In the genomic region with DNA sequence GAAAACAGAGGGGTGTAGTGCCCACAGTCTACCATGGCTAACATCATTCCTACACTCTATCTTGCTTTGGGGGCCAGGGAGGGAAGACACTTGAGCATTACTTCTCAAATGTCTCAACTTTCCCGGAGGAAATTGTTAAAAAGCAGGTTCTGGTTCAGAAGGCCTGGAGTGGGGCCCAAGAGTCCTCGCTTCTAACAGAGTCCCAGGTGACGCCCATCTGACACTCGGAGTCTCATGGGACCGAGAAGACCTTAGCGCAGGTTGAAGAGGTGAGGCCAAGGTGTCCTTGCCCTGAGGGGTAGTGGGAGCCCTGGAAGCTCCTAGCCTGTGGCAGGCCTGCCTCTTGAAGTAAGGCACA, we compare ENCODE assay signal across 15 cellular contexts. TPM values are rescaled to one million over a fixed set of nuclear protein-coding genes. Genes with fewer than 3 reads are reported as not detected.
DNase-seq lines count a peak whose midpoint lies in the region; ATAC-seq and TF ChIP-seq lines count a peak whose summit lies in the region.
"Had no signal": no experiment of that assay in that cellular context is flagged by ENCODE, and none has a peak within 500 bp of the region (broad histone marks: within the 10 kb centered on the region; RNA-seq: fewer than 3 reads in every experiment).

No MANE protein-coding gene starts in this region.

- H3K9me3 ChIP-seq in mucosa of rectum (ENCODE audit: control insufficient read depth in 2 of 2, low read length in 2 of 2), result no peaks in the 10 kb centered on the region
- no peaks in the 10 kb centered on the region for H3K9me3 ChIP-seq in uterus
- H3K9me3 ChIP-seq: adrenal gland, prostate gland had no signal

- H3K4me3 ChIP-seq in mucosa of rectum (ENCODE audit: low read length in 2 of 2), result no peak overlapping the region
- H3K4me3 ChIP-seq in uterus, result no peak overlapping the region
- H3K4me3 ChIP-seq: adrenal gland, prostate gland had no signal

- H3K27ac ChIP-seq in mucosa of rectum (ENCODE audit: low read depth in 2 of 2, low read length in 2 of 2) (peak overlapping the region; percentile 79 to 83), uterus (peak overlapping the region; percentile 15 to 60)

- no peak for TF ChIP-seq POLR2A in uterus (IDR thresholded peaks at IDR 0.05)

- peaks cover 47% of the 10 kb centered on the region for H3K4me1 Mint-ChIP-seq in stimulated activated naive CD8-positive, alpha-beta T cell treated with anti-CD3 and anti-CD28 coated beads, Interleukin-15, Interleukin-2, amounts not matched to agents 100 ng/mL and 50 ng/mL, for 24 hours (ENCODE audit: low read depth)
- H3K4me1 Mint-ChIP-seq in activated naive CD8-positive, alpha-beta T cell treated with anti-CD3 and anti-CD28 coated beads, Interleukin-2, amount 10 ng/mL, durations not matched to agents 7 days and 5 days, result peaks cover 23% of the 10 kb centered on the region

- H3K9ac ChIP-seq in mucosa of rectum (ENCODE audit: low read depth in 1 of 2, low read length in 2 of 2), result peak overlapping the region in 1 of 2 donors; percentile 63

- no peak overlapping the region for H3K4me3 Mint-ChIP-seq in stimulated activated naive CD8-positive, alpha-beta T cell treated with anti-CD3 and anti-CD28 coated beads, Interleukin-15, Interleukin-2, amounts not matched to agents 100 ng/mL and 50 ng/mL, for 24 hours
- no peak overlapping the region for H3K4me3 Mint-ChIP-seq in activated naive CD8-positive, alpha-beta T cell treated with anti-CD3 and anti-CD28 coated beads, Interleukin-2, amount 10 ng/mL, durations not matched to agents 7 days and 5 days
- H3K4me3 Mint-ChIP-seq: effector memory CD8-positive, alpha-beta T cell had no signal

- no peak for TF ChIP-seq CTCF in uterus (IDR thresholded peaks at IDR 0.05)

- H3K36me3 Mint-ChIP-seq in stimulated activated naive CD8-positive, alpha-beta T cell treated with anti-CD3 and anti-CD28 coated beads, Interleukin-15, Interleukin-2, amounts not matched to agents 100 ng/mL and 50 ng/mL, for 24 hours (ENCODE audit: low read depth), result peaks cover under 1% of the 10 kb centered on the region
- peaks cover 2% of the 10 kb centered on the region for H3K36me3 Mint-ChIP-seq in activated naive CD8-positive, alpha-beta T cell treated with anti-CD3 and anti-CD28 coated beads, Interleukin-2, amount 10 ng/mL, durations not matched to agents 7 days and 5 days

- H3K36me3 ChIP-seq in mucosa of rectum (ENCODE audit: control insufficient read depth in 2 of 2, insufficient read depth in 2 of 2, low read length in 2 of 2), result no peaks in the 10 kb centered on the region
- no peaks in the 10 kb centered on the region for H3K36me3 ChIP-seq in uterus
- H3K36me3 ChIP-seq: adrenal gland, prostate gland had no signal

- DNase-seq in stimulated activated naive CD8-positive, alpha-beta T cell treated with anti-CD3 and anti-CD28 coated beads, Interleukin-15, Interleukin-2, amounts not matched to agents 100 U/mL and 50 U/mL, for 24 hours, result no peak
- no peak for DNase-seq in activated naive CD8-positive, alpha-beta T cell treated with anti-CD3 and anti-CD28 coated beads, Interleukin-2, amount 10 ng/mL, durations not matched to agents 7 days and 5 days
- DNase-seq in uterus (no peak), MV-4-11 (lab: John Stamatoyannopoulos, UW) (no peak), NCI-H2196 (lab: John Stamatoyannopoulos, UW; ENCODE audit: unreplicated experiment) (no peak), NCI-H1436 treated with DMSO at 0.1 percent for 48 hours (lab: John Stamatoyannopoulos, UW) (no peak)
- DNase-seq: adrenal gland; caudate nucleus; effector memory CD8-positive, alpha-beta T cell; NCI-H446 treated with DMSO at 0.1 percent for 48 hours; SIG-M5 had no signal

- H3K27me3 Mint-ChIP-seq in stimulated activated naive CD8-positive, alpha-beta T cell treated with anti-CD3 and anti-CD28 coated beads, Interleukin-15, Interleukin-2, amounts not matched to agents 100 ng/mL and 50 ng/mL, for 24 hours, result no peaks in the 10 kb centered on the region
- no peaks in the 10 kb centered on the region for H3K27me3 Mint-ChIP-seq in activated naive CD8-positive, alpha-beta T cell treated with anti-CD3 and anti-CD28 coated beads, Interleukin-2, amount 10 ng/mL, durations not matched to agents 7 days and 5 days
- H3K27me3 Mint-ChIP-seq: effector memory CD8-positive, alpha-beta T cell had no signal

- H3K4me1 ChIP-seq in mucosa of rectum (ENCODE audit: control insufficient read depth in 2 of 2, insufficient read depth in 2 of 2, low read length in 2 of 2) (peaks cover 31 to 34% of the 10 kb centered on the region in 2 donors), uterus (peaks cover 0 to 3% of the 10 kb centered on the region in 2 donors)
- H3K4me1 ChIP-seq: adrenal gland had no signal

- POLR2A ChIA-PET in activated naive CD8-positive, alpha-beta T cell treated with anti-CD3 and anti-CD28 coated beads, Interleukin-2, amount 10 ng/mL, durations not matched to agents 7 days and 5 days (lab: Charles Lee), result interaction anchor here (2.5 to 4.3 kb wide), 3 partner anchors 9 to 34 kb away, joined by 7 to 33 read pairs (median 24); no protein-coding TSS in a partner anchor

- ATAC-seq in stimulated activated naive CD8-positive, alpha-beta T cell treated with anti-CD3 and anti-CD28 coated beads, Interleukin-15, Interleukin-2, amounts not matched to agents 100 U/mL and 50 U/mL, for 24 hours, result no peak
- ATAC-seq in activated naive CD8-positive, alpha-beta T cell treated with anti-CD3 and anti-CD28 coated beads, Interleukin-2, amount 10 ng/mL, durations not matched to agents 7 days and 5 days (ENCODE audit: low read depth), result no peak
- ATAC-seq: activated CD4-positive, CD25-positive, alpha-beta regulatory T cell treated with anti-CD3 and anti-CD28 coated beads, Interleukin-2, amount 50 U/mL, for 24 hours; effector memory CD8-positive, alpha-beta T cell had no signal

- H3K27ac Mint-ChIP-seq in stimulated activated naive CD8-positive, alpha-beta T cell treated with anti-CD3 and anti-CD28 coated beads, Interleukin-15, Interleukin-2, amounts not matched to agents 100 ng/mL and 50 ng/mL, for 24 hours, result peak overlapping the region; percentile 65
- H3K27ac Mint-ChIP-seq in activated naive CD8-positive, alpha-beta T cell treated with anti-CD3 and anti-CD28 coated beads, Interleukin-2, amount 10 ng/mL, durations not matched to agents 7 days and 5 days, result peak overlapping the region; percentile 7

- H3K27me3 ChIP-seq in mucosa of rectum (ENCODE audit: control insufficient read depth in 2 of 2, insufficient read depth in 2 of 2, low read length in 2 of 2) (no peaks in the 10 kb centered on the region), uterus (no peaks in the 10 kb centered on the region)
- H3K27me3 ChIP-seq: adrenal gland had no signal

- intact Hi-C loops in uterus (cut with DNase I; ENCODE audit: low total_unique reads), result no loop called here

- no peaks in the 10 kb centered on the region for H3K9me3 Mint-ChIP-seq in stimulated activated naive CD8-positive, alpha-beta T cell treated with anti-CD3 and anti-CD28 coated beads, Interleukin-15, Interleukin-2, amounts not matched to agents 100 ng/mL and 50 ng/mL, for 24 hours
- H3K9me3 Mint-ChIP-seq in activated naive CD8-positive, alpha-beta T cell treated with anti-CD3 and anti-CD28 coated beads, Interleukin-2, amount 10 ng/mL, durations not matched to agents 7 days and 5 days, result no peaks in the 10 kb centered on the region
- H3K9me3 Mint-ChIP-seq: effector memory CD8-positive, alpha-beta T cell had no signal

RNA-seq across cellular contexts. Expression of gene ZFP36L2, which starts 40.1 kb away (rescaled TPM):
- 100 to 1,000 TPM; 207 to 218 TPM for total RNA-seq in activated naive CD8-positive, alpha-beta T cell treated with anti-CD3 and anti-CD28 coated beads, Interleukin-2, amount 10 ng/mL, durations not matched to agents 7 days and 5 days
- total RNA-seq in uterus, result 100 to 1,000 TPM in 1 of 4 donors, 10 to 100 TPM in 3; 18.2 to 209 (median 67.2) TPM
